Comparison of ENCODE assay signal across 28 cellular contexts in genomic region chr3:134992586-134992985, GRCh38.
A peak's percentile ranks its signal among the peaks of the same experiment; 100 is the strongest.
DNase-seq lines count a peak whose midpoint lies in the region; ATAC-seq, FAIRE-seq and TF ChIP-seq lines count a peak whose summit lies in the region.
"Had no signal": no experiment of that assay in that cellular context is flagged by ENCODE, and none has a peak within 500 bp of the region (broad histone marks: within the 10 kb centered on the region; RNA-seq: fewer than 3 reads in every experiment).

No MANE protein-coding gene starts in this region.

- DNase-seq in DMS153 (lab: John Stamatoyannopoulos, UW) = peak; percentile 18
- DNase-seq in DMS153 treated with DMSO at 0.1 percent for 48 hours (lab: John Stamatoyannopoulos, UW; ENCODE audit: unreplicated experiment) = no peak
- DNase-seq in small intestine = peak; percentile 4
- DNase-seq in NCI-H82 treated with DMSO at 0.1 percent for 48 hours (lab: John Stamatoyannopoulos, UW; ENCODE audit: unreplicated experiment) = no peak
- DNase-seq in putamen (ENCODE audit: low spot score) = no peak
- DNase-seq: activated CD4-positive, alpha-beta T cell treated with anti-CD3 and anti-CD28 coated beads, Interleukin-2, amount 10 ng/mL, durations not matched to agents 24 days and 14 days; activated CD8-positive, alpha-beta memory T cell treated with anti-CD3 and anti-CD28 coated beads for 24 hours; activated effector memory CD4-positive, alpha-beta T cell treated with Interleukin-2 at 50 U/mL for 16 hours; Caco-2; KG1; natural killer cell; NCI-H1105; NCI-H187; NCI-H226; NCI-H774; retina; stimulated activated naive CD4-positive, alpha-beta T cell treated with Interleukin-2 at 50 U/mL for 16 hours; T1000; WERI-Rb-1 had no signal

- no peak overlapping the region for H3K4me3 Mint-ChIP-seq in brain
- H3K4me3 Mint-ChIP-seq: activated CD4-positive, alpha-beta T cell treated with anti-CD3 and anti-CD28 coated beads, Interleukin-2, amount 10 ng/mL, durations not matched to agents 24 days and 14 days; natural killer cell had no signal

- H3K27me3 ChIP-seq in small intestine (ENCODE audit: control insufficient read depth in 2 of 2, insufficient read depth in 2 of 2, low read length in 2 of 2) = no peaks in the 10 kb centered on the region
- H3K27me3 ChIP-seq: suprapubic skin had no signal

- H3K36me3 Mint-ChIP-seq in brain = peaks cover 4% of the 10 kb centered on the region
- H3K36me3 Mint-ChIP-seq: activated naive CD4-positive, alpha-beta T cell treated with anti-CD3 and anti-CD28 coated beads, Interleukin-2, amount 50 U/mL, for 72 hours; natural killer cell had no signal

- H3K9me3 Mint-ChIP-seq in brain = no peaks in the 10 kb centered on the region
- H3K9me3 Mint-ChIP-seq: activated CD4-positive, alpha-beta T cell treated with anti-CD3 and anti-CD28 coated beads, Interleukin-2, amount 10 ng/mL, durations not matched to agents 24 days and 14 days had no signal

- WGBS in small intestine, 3 donors = 0 to 64% methylated on average over 1 of the region's 1 CpG; no CpG with 5 or more reads in 1 of the 3 donors

- H3K4me3 ChIP-seq in small intestine (ENCODE audit: low read depth in 1 of 2, low read length in 2 of 2) = no peak overlapping the region
- H3K4me3 ChIP-seq: hepatocyte, suprapubic skin had no signal

- H3K27ac Mint-ChIP-seq in brain = peak overlapping the region in 4 of 5 experiments; percentile 3 to 84 (median 74)
- H3K27ac Mint-ChIP-seq: activated CD4-positive, alpha-beta T cell treated with anti-CD3 and anti-CD28 coated beads, Interleukin-2, amount 10 ng/mL, durations not matched to agents 24 days and 14 days; activated naive CD4-positive, alpha-beta T cell treated with anti-CD3 and anti-CD28 coated beads, Interleukin-2, amount 50 U/mL, for 72 hours; natural killer cell had no signal

- no peak for FAIRE-seq in small intestine (lab: Jason Lieb, UNC)
- FAIRE-seq: endothelial cell of umbilical vein, frontal cortex had no signal

- no peak overlapping the region for H3K27ac ChIP-seq in small intestine (ENCODE audit: low read depth in 1 of 2, low read length in 1 of 2)
- H3K27ac ChIP-seq: 22Rv1, hepatocyte, suprapubic skin, WERI-Rb-1 had no signal

- no peak for TF ChIP-seq CTCF in brain (conservative IDR thresholded peaks at IDR 0.05)

- H3K9me3 ChIP-seq in small intestine (ENCODE audit: control insufficient read depth, low read depth) = no peaks in the 10 kb centered on the region
- H3K9me3 ChIP-seq: Caco-2, suprapubic skin had no signal

- no peaks in the 10 kb centered on the region for H3K36me3 ChIP-seq in small intestine (ENCODE audit: control insufficient read depth in 2 of 2, insufficient read depth in 2 of 2, low read length in 2 of 2)
- H3K36me3 ChIP-seq: suprapubic skin, WERI-Rb-1 had no signal

- H3K27me3 Mint-ChIP-seq in brain = no peaks in the 10 kb centered on the region
- H3K27me3 Mint-ChIP-seq: activated CD4-positive, alpha-beta T cell treated with anti-CD3 and anti-CD28 coated beads, Interleukin-2, amount 10 ng/mL, durations not matched to agents 24 days and 14 days had no signal

- ATAC-seq in HG02759 (IDR thresholded peaks at IDR 0.05; ENCODE audit: unreplicated experiment) (peak; percentile 54), GM19452 (IDR thresholded peaks at IDR 0.05; ENCODE audit: unreplicated experiment) (no peak)
- ATAC-seq: activated naive CD4-positive, alpha-beta T cell treated with anti-CD3 and anti-CD28 coated beads, Interleukin-2, amount 50 U/mL, for 72 hours; natural killer cell had no signal

- H3K4me1 Mint-ChIP-seq in brain = peaks cover 41% of the 10 kb centered on the region
- H3K4me1 Mint-ChIP-seq: activated CD4-positive, alpha-beta T cell treated with anti-CD3 and anti-CD28 coated beads, Interleukin-2, amount 10 ng/mL, durations not matched to agents 24 days and 14 days; natural killer cell had no signal

- H3K4me1 ChIP-seq in small intestine (ENCODE audit: control insufficient read depth in 2 of 2, insufficient read depth in 1 of 2, low read depth in 1 of 2, low read length in 1 of 2) = no peaks in the 10 kb centered on the region
- H3K4me1 ChIP-seq: Caco-2, suprapubic skin had no signal

Comparison
In these comparisons a context has a peak if more than half of its experiments do, and no peak if none do; other contexts are left out.
1. DNase-seq: peak in DMS153 (single experiment) and small intestine (single experiment); none in DMS153 treated with DMSO at 0.1 percent for 48 hours (single experiment), NCI-H82 treated with DMSO at 0.1 percent for 48 hours (single experiment) and putamen (single experiment).